In the genomic region with DNA sequence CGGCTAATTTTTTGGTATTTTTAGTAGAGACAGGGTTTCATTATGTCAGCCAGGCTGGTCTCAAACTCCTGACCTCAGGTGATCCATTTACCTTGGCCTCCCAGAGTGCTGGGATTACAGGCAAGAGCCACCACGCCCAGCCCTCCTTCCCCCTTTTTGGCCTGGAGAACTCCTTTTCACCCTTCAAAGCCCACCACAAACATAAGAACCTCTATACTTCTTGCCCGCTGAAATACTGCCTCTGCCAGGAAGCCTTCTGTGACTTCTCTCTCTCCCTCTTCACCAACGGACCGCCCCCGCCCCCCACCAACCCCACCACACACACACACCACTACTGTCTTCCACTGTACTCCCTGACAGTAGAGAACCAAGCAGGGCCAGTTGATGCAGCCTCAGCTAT, we compare ENCODE assay signal across 20 cellular contexts. TPM values are rescaled to one million over a fixed set of nuclear protein-coding genes. Genes with fewer than 3 reads are reported as not detected.
DNase-seq lines count a peak whose midpoint lies in the region; ATAC-seq and TF ChIP-seq lines count a peak whose summit lies in the region.
"Had no signal": no experiment of that assay in that cellular context is flagged by ENCODE, and none has a peak within 500 bp of the region (broad histone marks: within the 10 kb centered on the region; RNA-seq: fewer than 3 reads in every experiment).

No MANE protein-coding gene starts in this region.

- H3K9me3 ChIP-seq in right atrium auricular region (no peaks in the 10 kb centered on the region), T-helper 17 cell (ENCODE audit: control insufficient read depth, low read length, poor library complexity, severe bottlenecking) (no peaks in the 10 kb centered on the region)
- H3K9me3 ChIP-seq: A549, SJCRH30 had no signal

- ATAC-seq in Right ventricle myocardium inferior, result no peak
- no peak for ATAC-seq in T-helper 17 cell
- ATAC-seq in natural killer cell, result no peak
- ATAC-seq in GM21390 (IDR thresholded peaks at IDR 0.05; ENCODE audit: unreplicated experiment), result no peak
- ATAC-seq: A549 had no signal

- intact Hi-C loops in Right ventricle myocardium inferior (cut with DNase I), result no loop called here
- intact Hi-C loops in natural killer cell (cut with micrococcal nuclease), result no loop called here

- no peak overlapping the region for H3K27ac ChIP-seq in right atrium auricular region
- H3K27ac ChIP-seq: A549, C4-2B, GM23248, HL-60, SJCRH30 had no signal

- peaks cover 0 to 17% of the 10 kb centered on the region in 2 donors for H3K4me1 ChIP-seq in right atrium auricular region
- H3K4me1 ChIP-seq: SJCRH30 had no signal

- no peaks in the 10 kb centered on the region for H3K9me3 Mint-ChIP-seq in natural killer cell
- H3K9me3 Mint-ChIP-seq: IgD-negative memory B cell had no signal

- H3K27me3 Mint-ChIP-seq in T-helper 17 cell, result no peaks in the 10 kb centered on the region
- H3K27me3 Mint-ChIP-seq in natural killer cell (ENCODE audit: low read depth in 2 of 2), result no peaks in the 10 kb centered on the region
- H3K27me3 Mint-ChIP-seq: IgD-negative memory B cell had no signal

- TF ChIP-seq CTCF in right atrium auricular region (IDR thresholded peaks at IDR 0.05) (no peak), natural killer cell (IDR thresholded peaks at IDR 0.05) (no peak)

- H3K27me3 ChIP-seq in right atrium auricular region, result no peaks in the 10 kb centered on the region
- H3K27me3 ChIP-seq: SJCRH30 had no signal

- H3K4me3 Mint-ChIP-seq in T-helper 17 cell (no peak overlapping the region), natural killer cell (no peak overlapping the region)

- DNase-seq in Right ventricle myocardium inferior (ENCODE audit: missing footprints), result peak; percentile 9
- no peak for DNase-seq in right atrium auricular region (ENCODE audit: low spot score)
- no peak for DNase-seq in T-helper 17 cell
- DNase-seq in natural killer cell, result no peak
- no peak for DNase-seq in stimulated activated naive CD4-positive, alpha-beta T cell (lab: John Stamatoyannopoulos, UW)
- no peak for DNase-seq in NCI-H1694 treated with DMSO at 0.1 percent for 48 hours (lab: John Stamatoyannopoulos, UW)
- DNase-seq: GM23248, HCEC 1CT, NCI-H1417 treated with DMSO at 0.1 percent for 48 hours, NCI-H2029, NCI-H2171, NCI-H446 treated with DMSO at 0.1 percent for 48 hours, NCI-H748 treated with DMSO at 0.1 percent for 48 hours, RPMI8226, SJCRH30 had no signal

- peaks cover 19% of the 10 kb centered on the region for H3K36me3 ChIP-seq in right atrium auricular region

- H3K4me3 ChIP-seq in right atrium auricular region, result no peak overlapping the region
- H3K4me3 ChIP-seq: A549, GM23248, SJCRH30 had no signal

- H3K27ac Mint-ChIP-seq in T-helper 17 cell, result peak overlapping the region; percentile 39
- H3K27ac Mint-ChIP-seq in natural killer cell, result peak overlapping the region; percentile 35 to 72

- H3K36me3 Mint-ChIP-seq in T-helper 17 cell (ENCODE audit: low read depth), result peaks cover 12% of the 10 kb centered on the region
- no peaks in the 10 kb centered on the region for H3K36me3 Mint-ChIP-seq in natural killer cell

- peaks cover 34% of the 10 kb centered on the region for H3K4me1 Mint-ChIP-seq in T-helper 17 cell
- peaks cover 41 to 69% of the 10 kb centered on the region in 2 donors for H3K4me1 Mint-ChIP-seq in natural killer cell

RNA-seq across cellular contexts. Expression of gene ZNF428, which starts 2.5 kb away (rescaled TPM):
- total RNA-seq in Right ventricle myocardium inferior (32.9 TPM), right atrium auricular region (10 to 100 TPM; 23.4 to 25.7 TPM), T-helper 17 cell (10 to 100 TPM; 23.8 to 26.3 TPM), natural killer cell (10 to 100 TPM; 36.3 to 50.5 (median 37.6) TPM)

RNA-seq across cellular contexts. Expression of gene SRRM5, which starts 5.1 kb away (rescaled TPM):
- total RNA-seq in Right ventricle myocardium inferior (0.16 TPM), right atrium auricular region (under 1 TPM in 1 of 2 donors, not detected in 1; 0.28 TPM), T-helper 17 cell (under 1 TPM; 0.40 to 0.60 TPM), natural killer cell (under 1 TPM; 0.24 to 0.75 (median 0.50) TPM)
- total RNA-seq: GM23248 had no signal

RNA-seq across cellular contexts. Expression of gene ZNF576, which starts 20.6 kb away (rescaled TPM):
- total RNA-seq in Right ventricle myocardium inferior (9.3 TPM), right atrium auricular region (10 to 100 TPM in 1 of 2 donors, 1 to 10 TPM in 1; 8.9 to 16.4 TPM), T-helper 17 cell (10 to 100 TPM in 1 of 2 donors, 1 to 10 TPM in 1; 7.9 to 11.1 TPM), natural killer cell (10 to 100 TPM in 1 of 3 donors, 1 to 10 TPM in 2; 4.0 to 10.4 (median 5.8) TPM)

RNA-seq across cellular contexts. Expression of gene IRGQ, which starts 21.0 kb away (rescaled TPM):
- total RNA-seq in Right ventricle myocardium inferior, result 16.2 TPM
- total RNA-seq in right atrium auricular region, result 10 to 100 TPM; 24.7 to 25.9 TPM
- total RNA-seq in T-helper 17 cell, result 10 to 100 TPM; 49.9 to 51.1 TPM
- total RNA-seq in natural killer cell, result 10 to 100 TPM; 28.5 to 43.7 (median 32.2) TPM

RNA-seq across cellular contexts. Expression of gene CADM4, which starts 22.7 kb away (rescaled TPM):
- total RNA-seq in Right ventricle myocardium inferior (9.7 TPM), right atrium auricular region (1 to 10 TPM; 6.6 to 9.6 TPM), T-helper 17 cell (under 1 TPM; 0.40 to 0.91 TPM), natural killer cell (under 1 TPM in 2 of 3 donors, not detected in 1; 0.19 to 0.38 TPM)
